ENCODE assay signal across 23 cellular contexts in the genomic region with DNA sequence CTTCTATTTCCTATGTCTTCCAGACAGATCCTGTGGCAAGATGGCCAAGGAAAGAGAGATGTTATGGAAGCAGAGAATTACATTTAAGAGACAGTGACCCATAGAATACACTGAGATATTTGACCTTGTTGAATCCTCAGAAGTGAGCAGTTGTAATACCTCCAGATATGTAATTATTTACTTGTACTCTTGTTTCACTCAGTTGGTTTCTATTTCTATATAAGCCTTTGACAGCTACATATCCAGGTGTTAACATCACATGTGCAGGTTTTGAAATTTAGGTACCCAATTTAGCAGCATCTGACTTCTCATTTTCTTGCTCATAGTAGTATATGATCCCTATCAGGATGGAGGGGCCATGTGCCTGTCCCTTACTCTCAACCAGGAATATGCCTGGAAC.
DNase-seq lines count a peak whose midpoint lies in the region; ATAC-seq and TF ChIP-seq lines count a peak whose summit lies in the region.
"Had no signal": no experiment of that assay in that cellular context is flagged by ENCODE, and none has a peak within 500 bp of the region (broad histone marks: within the 10 kb centered on the region; RNA-seq: fewer than 3 reads in every experiment).

No MANE protein-coding gene starts in this region.

- no peaks in the 10 kb centered on the region for H3K27me3 ChIP-seq in MM.1S (replicated peaks; ENCODE audit: insufficient read depth, low read length)
- H3K27me3 ChIP-seq: BE2C, BLaER1 had no signal

- H3K4me3 Mint-ChIP-seq in stimulated activated naive CD8-positive, alpha-beta T cell treated with anti-CD3 and anti-CD28 coated beads, Interleukin-15, amount 100 ng/mL, for 72 hours = no peak overlapping the region
- H3K4me3 Mint-ChIP-seq: CD14-positive monocyte; CD4-positive, alpha-beta memory T cell; CD4-positive, CD25-positive, alpha-beta regulatory T cell; CD8-positive, alpha-beta memory T cell had no signal

- TF ChIP-seq CTCF in MM.1S (IDR thresholded peaks at IDR 0.05; ENCODE audit: low read length) = no peak
- TF ChIP-seq CTCF in OCI-LY7 (conservative IDR thresholded peaks at IDR 0.05; ENCODE audit: low read length) = no peak

- H2AFZ ChIP-seq in MM.1S (ENCODE audit: low read length) = 0 out of 2 replicates have a peak overlapping the region, but pooled peaks have one; percentile 28
- H2AFZ ChIP-seq in OCI-LY7 (ENCODE audit: low read length) = no peak overlapping the region

- no TSS peak for BruUV-seq in OCI-LY7 (replicated peaks; lab: Mats Ljungman, UMichigan)

- H3K27ac Mint-ChIP-seq in stimulated activated naive CD8-positive, alpha-beta T cell treated with anti-CD3 and anti-CD28 coated beads, Interleukin-15, amount 100 ng/mL, for 72 hours = peak overlapping the region; percentile 27 to 59
- H3K27ac Mint-ChIP-seq: CD14-positive monocyte; CD4-positive, alpha-beta memory T cell; CD4-positive, CD25-positive, alpha-beta regulatory T cell; CD8-positive, alpha-beta memory T cell had no signal

- CTCF ChIA-PET in OCI-LY7 (lab: Charles Lee; ENCODE audit: unreplicated experiment) = no interaction called here

- H3K4me3 ChIP-seq in MM.1S (ENCODE audit: low read length) (no peak overlapping the region), OCI-LY7 (ENCODE audit: low read depth, low read length, poor library complexity, severe bottlenecking) (no peak overlapping the region)
- H3K4me3 ChIP-seq: BLaER1, GM12878 had no signal

- no peaks in the 10 kb centered on the region for H3K79me2 ChIP-seq in MM.1S (ENCODE audit: low read length)
- H3K79me2 ChIP-seq in OCI-LY7 (ENCODE audit: insufficient read depth, low read depth, low read length) = no peaks in the 10 kb centered on the region

- intact Hi-C loops in OCI-LY7 (cut with micrococcal nuclease; ENCODE audit: unreplicated experiment) = no loop called here

- no peaks in the 10 kb centered on the region for H3K9me3 Mint-ChIP-seq in stimulated activated naive CD8-positive, alpha-beta T cell treated with anti-CD3 and anti-CD28 coated beads, Interleukin-15, amount 100 ng/mL, for 72 hours
- H3K9me3 Mint-ChIP-seq: CD4-positive, alpha-beta memory T cell; CD8-positive, alpha-beta memory T cell had no signal

- H3K9me2 ChIP-seq in MM.1S (replicated peaks; ENCODE audit: insufficient read depth, low read length) (no peaks in the 10 kb centered on the region), OCI-LY7 (ENCODE audit: insufficient read depth, low read length) (no peaks in the 10 kb centered on the region)

- H3K27ac ChIP-seq in MM.1S (ENCODE audit: low read length) (peak overlapping the region; percentile 53; the same call in 1 of the 2 replicates), OCI-LY7 (ENCODE audit: low read depth, low read length, poor library complexity, severe bottlenecking) (no peak overlapping the region)
- H3K27ac ChIP-seq: BLaER1 had no signal

- H3K9me3 ChIP-seq in MM.1S (replicated peaks; ENCODE audit: insufficient read depth, low read length) (no peaks in the 10 kb centered on the region), OCI-LY7 (ENCODE audit: low read length) (no peaks in the 10 kb centered on the region)
- H3K9me3 ChIP-seq: BE2C, BLaER1 had no signal

- peaks cover 10% of the 10 kb centered on the region for H3K4me1 Mint-ChIP-seq in stimulated activated naive CD8-positive, alpha-beta T cell treated with anti-CD3 and anti-CD28 coated beads, Interleukin-15, amount 100 ng/mL, for 72 hours
- H3K4me1 Mint-ChIP-seq: CD4-positive, alpha-beta memory T cell; CD4-positive, CD25-positive, alpha-beta regulatory T cell had no signal

- DNase-seq in stimulated activated naive CD8-positive, alpha-beta T cell treated with anti-CD3 and anti-CD28 coated beads, Interleukin-15, amount 100 ng/mL, for 72 hours = no peak
- no peak for DNase-seq in stimulated activated naive CD8-positive, alpha-beta T cell treated with anti-CD3 and anti-CD28 coated beads, Interleukin-15, Interleukin-2, amounts not matched to agents 100 U/mL and 50 U/mL, for 24 hours
- DNase-seq in MM.1S = peak; percentile 59
- no peak for DNase-seq in OCI-LY7 (ENCODE audit: low spot score)
- no peak for DNase-seq in HCEC 1CT
- DNase-seq in SK-N-DZ (ENCODE audit: low spot score) = no peak
- DNase-seq: 8988T; ACHN; BE2C; C1 segment of cervical spinal cord; CD4-positive, alpha-beta memory T cell; CD4-positive, CD25-positive, alpha-beta regulatory T cell; CD8-positive, alpha-beta memory T cell; COR-L47; DMS 273 treated with DMSO at 0.1 percent for 48 hours; DMS153; DMS79; DND-41; EL; GDM1 had no signal

- H3K9ac ChIP-seq in MM.1S (ENCODE audit: low read length) = no peak overlapping the region
- H3K9ac ChIP-seq: BLaER1 had no signal

- H4K20me1 ChIP-seq in MM.1S (ENCODE audit: insufficient read depth, low read length) (no peaks in the 10 kb centered on the region), OCI-LY7 (ENCODE audit: insufficient read depth, low read length) (no peaks in the 10 kb centered on the region)
- H4K20me1 ChIP-seq: BLaER1 had no signal

- H3K27me3 Mint-ChIP-seq in stimulated activated naive CD8-positive, alpha-beta T cell treated with anti-CD3 and anti-CD28 coated beads, Interleukin-15, amount 100 ng/mL, for 72 hours = peaks cover 12% of the 10 kb centered on the region

- H3F3A ChIP-seq in MM.1S (ENCODE audit: insufficient read depth, low read length) = peaks cover 11% of the 10 kb centered on the region

- H3K36me3 ChIP-seq in MM.1S (replicated peaks; ENCODE audit: insufficient read depth, low read length) = no peaks in the 10 kb centered on the region
- no peaks in the 10 kb centered on the region for H3K36me3 ChIP-seq in OCI-LY7 (ENCODE audit: insufficient read depth, low read length)
- H3K36me3 ChIP-seq: BE2C, BLaER1 had no signal

- peak overlapping the region; percentile 64 for H3K4me2 ChIP-seq in MM.1S (ENCODE audit: low read depth, low read length)
- peak overlapping the region; percentile 28; the same call in 1 of the 2 replicates for H3K4me2 ChIP-seq in OCI-LY7 (ENCODE audit: low read length)
- H3K4me2 ChIP-seq: BLaER1 had no signal

- POLR2A ChIA-PET in OCI-LY7 (lab: Charles Lee) = interaction anchor here (1.0 to 1.3 kb wide), 3 partner anchors 9 to 54 kb away, joined by 3 to 10 read pairs (median 3); no protein-coding TSS in a partner anchor

- no peak for ATAC-seq in stimulated activated naive CD8-positive, alpha-beta T cell treated with anti-CD3 and anti-CD28 coated beads, Interleukin-15, amount 100 ng/mL, for 72 hours
- ATAC-seq in stimulated activated naive CD8-positive, alpha-beta T cell treated with anti-CD3 and anti-CD28 coated beads, Interleukin-15, Interleukin-2, amounts not matched to agents 100 U/mL and 50 U/mL, for 24 hours = no peak
- ATAC-seq: GM12878 had no signal

- H3K4me1 ChIP-seq in MM.1S (ENCODE audit: low read length) (peaks cover 46% of the 10 kb centered on the region), OCI-LY7 (ENCODE audit: insufficient read depth, low read length, poor library complexity, severe bottlenecking) (peaks cover 23% of the 10 kb centered on the region)
- H3K4me1 ChIP-seq: BE2C, BLaER1 had no signal
